In genomic region chr3:25781758-25782594, GRCh38 we compare ENCODE assay signal across 1 cellular context.
TF ChIP-seq lines count a peak whose summit lies in the region.

No MANE protein-coding gene starts in this region.

TF ChIP-seq in GM12878, 131 proteins besides CTCF, POLR2A, EP300 and RAD21 (continued from another document and continues in another):
- TF ChIP-seq E4F1 (IDR thresholded peaks at IDR 0.05; ENCODE audit: borderline replicate concordance, partially characterized antibody) (no peak), GATAD2B (conservative IDR thresholded peaks at IDR 0.05; ENCODE audit: low read depth) (no peak), NR2F1 (conservative IDR thresholded peaks at IDR 0.05) (0 out of 2 replicates have a peak, but pooled peaks have one; percentile 32), STAT1 (conservative IDR thresholded peaks at IDR 0.05) (no peak), YY1 (IDR thresholded peaks at IDR 0.05; ENCODE audit: low read depth, low read length) (no peak), MEF2A (IDR thresholded peaks at IDR 0.05; ENCODE audit: insufficient read depth, low read depth, low read length) (peak; percentile 72), IKZF2 (IDR thresholded peaks at IDR 0.05) (no peak), BCL3 (IDR thresholded peaks at IDR 0.05; ENCODE audit: borderline replicate concordance, insufficient read depth, low read depth, low read length, poor library complexity, severe bottlenecking) (no peak), PBX3 (IDR thresholded peaks at IDR 0.05; ENCODE audit: insufficient replicate concordance, low read depth, low read length) (peak; percentile 53), BCLAF1 (IDR thresholded peaks at IDR 0.05) (no peak), MLLT1 (IDR thresholded peaks at IDR 0.05) (0 out of 2 replicates have a peak, but pooled peaks have one; percentile 31), SP1 (IDR thresholded peaks at IDR 0.05; ENCODE audit: low read depth, low read length) (no peak), CUX1 (IDR thresholded peaks at IDR 0.05; ENCODE audit: insufficient replicate concordance, low read depth, low read length) (no peak), GABPA (IDR thresholded peaks at IDR 0.05; ENCODE audit: low read depth) (no peak), POLR2AphosphoS5 (IDR thresholded peaks at IDR 0.05; ENCODE audit: low read length) (peak; percentile 77), STAT3 (IDR thresholded peaks at IDR 0.05; ENCODE audit: low read depth, low read length) (no peak), ZNF217 (IDR thresholded peaks at IDR 0.05) (no peak), USF1 (IDR thresholded peaks at IDR 0.05; ENCODE audit: borderline replicate concordance, extremely low read length, insufficient read depth, low read depth, low read length) (no peak), ZBTB4 (CRISPR knock-in tag; IDR thresholded peaks at IDR 0.05) (no peak), ZNF592 (IDR thresholded peaks at IDR 0.05) (no peak), CREM (IDR thresholded peaks at IDR 0.05; ENCODE audit: low read depth) (peak; percentile 70), CHD1 (IDR thresholded peaks at IDR 0.05; ENCODE audit: low read depth, low read length) (no peak), MXI1 (IDR thresholded peaks at IDR 0.05; ENCODE audit: low read depth, low read length) (no peak), ZBED1 (IDR thresholded peaks at IDR 0.05; ENCODE audit: borderline replicate concordance) (0 out of 2 replicates have a peak, but pooled peaks have one; percentile 65), NKRF (conservative IDR thresholded peaks at IDR 0.05) (peak; percentile 33; the same call in 1 of the 2 replicates), MTA2 (IDR thresholded peaks at IDR 0.05; ENCODE audit: low read depth) (peak; percentile 89)
